Comparison of ENCODE assay signal across 10 cellular contexts in the genomic region with DNA sequence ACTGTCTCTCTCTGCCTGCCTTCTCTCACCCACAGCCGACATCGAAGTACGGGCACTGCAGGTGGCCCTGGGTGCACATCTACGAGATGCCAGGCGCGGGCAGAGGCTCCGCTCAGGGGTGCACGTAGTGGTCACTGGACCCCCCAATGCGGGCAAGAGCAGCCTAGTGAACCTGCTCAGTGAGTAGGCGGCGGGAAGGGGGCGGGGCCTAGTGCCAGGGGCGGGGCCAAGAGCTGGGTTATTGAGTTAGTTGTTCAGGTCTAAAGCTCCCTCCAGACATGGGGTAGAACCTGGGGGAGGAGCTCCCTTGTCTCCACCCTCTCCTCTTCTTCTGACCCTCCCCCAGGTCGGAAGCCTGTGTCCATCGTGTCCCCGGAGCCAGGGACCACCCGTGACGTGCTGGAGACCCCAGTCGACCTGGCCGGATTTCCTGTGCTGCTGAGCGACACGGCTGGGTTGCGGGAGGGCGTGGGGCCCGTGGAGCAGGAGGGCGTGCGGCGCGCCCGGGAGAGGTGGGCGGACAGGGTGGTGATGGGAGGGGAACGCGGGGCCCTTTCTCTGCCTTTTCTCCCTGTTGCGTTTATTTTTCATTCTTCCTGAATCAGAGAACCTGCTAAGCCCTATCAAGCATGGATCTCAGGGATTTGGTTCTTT. TPM values are rescaled to one million over a fixed set of nuclear protein-coding genes. Genes with fewer than 3 reads are reported as not detected.
DNase-seq lines count a peak whose midpoint lies in the region; ATAC-seq, FAIRE-seq and TF ChIP-seq lines count a peak whose summit lies in the region.
"Had no signal": no experiment of that assay in that cellular context is flagged by ENCODE, and none has a peak within 500 bp of the region (broad histone marks: within the 10 kb centered on the region; RNA-seq: fewer than 3 reads in every experiment).

No MANE protein-coding gene starts in this region.

- TF ChIP-seq CTCF in GM12865 (IDR thresholded peaks at IDR 0.05; ENCODE audit: insufficient read depth, low read depth, low read length, missing control alignments) (no peak), adrenal gland (IDR thresholded peaks at IDR 0.05) (no peak), psoas muscle (IDR thresholded peaks at IDR 0.05) (no peak), CD14-positive monocyte (IDR thresholded peaks at IDR 0.05) (no peak)

- in situ Hi-C loops in SK-MEL-5 (cut with HindIII; ENCODE audit: low pct_unique_long_range_greater_than_20kb, low sequenced_read_pairs) = no loop called here

- H3K9me3 Mint-ChIP-seq in CD14-positive monocyte = no peaks in the 10 kb centered on the region

- peaks cover 28% of the 10 kb centered on the region for H3K4me1 Mint-ChIP-seq in CD14-positive monocyte

- peaks cover 19% of the 10 kb centered on the region in 2 donors for H3K4me1 ChIP-seq in adrenal gland (replicated peaks in 1 of 2)
- H3K4me1 ChIP-seq in psoas muscle = peaks cover 19% of the 10 kb centered on the region

- peaks cover 0 to 1% (median 0%) of the 10 kb centered on the region in 3 donors for H3K27me3 Mint-ChIP-seq in CD14-positive monocyte (ENCODE audit: low read depth in 3 of 3)

- H3K36me3 ChIP-seq in adrenal gland (replicated peaks in 1 of 2) (no peaks in the 10 kb centered on the region), psoas muscle (ENCODE audit: insufficient read depth in 1 of 2, low read depth in 1 of 2) (peaks cover 0 to 28% of the 10 kb centered on the region in 2 donors)

- ATAC-seq in psoas muscle (no peak), HG03095 (IDR thresholded peaks at IDR 0.05; ENCODE audit: unreplicated experiment) (no peak)

- H3K4me3 Mint-ChIP-seq in CD14-positive monocyte = no peak overlapping the region

- peaks cover 9 to 17% of the 10 kb centered on the region in 2 donors for H3K36me3 Mint-ChIP-seq in CD14-positive monocyte

- DNase-seq in GM12865 (ENCODE audit: low read depth) (peak; percentile 50), SK-MEL-5 (ENCODE audit: low read depth, low spot score) (peak; percentile 22), adrenal gland (peak in 4 of 7 donors; percentile 35 to 60 (median 38)), psoas muscle (no peak), CD14-positive monocyte (ENCODE audit: low spot score) (no peak), urothelium cell line (ENCODE audit: low spot score) (no peak), NCI-H128 (lab: John Stamatoyannopoulos, UW; ENCODE audit: unreplicated experiment) (no peak)
- DNase-seq: NCI-H2081 treated with DMSO at 0.1 percent for 48 hours had no signal

- no peak for FAIRE-seq in urothelium cell line (lab: Jason Lieb, UNC)

- no peak for TF ChIP-seq POLR2A in adrenal gland (IDR thresholded peaks at IDR 0.05)

- 88 to 92% (median 91%) methylated on average over 24 to 34 of the region's 34 CpGs for WGBS in adrenal gland, 4 donors
- 89 to 93% (median 89%) methylated on average over 33 to 34 of the region's 34 CpGs for WGBS in psoas muscle, 3 donors

- H3K9me3 ChIP-seq in adrenal gland (replicated peaks in 1 of 3) = no peaks in the 10 kb centered on the region
- H3K9me3 ChIP-seq in psoas muscle = no peaks in the 10 kb centered on the region

- H3K27ac Mint-ChIP-seq in CD14-positive monocyte = no peak overlapping the region

- no peak overlapping the region for H3K27ac ChIP-seq in adrenal gland
- H3K27ac ChIP-seq in psoas muscle = no peak overlapping the region
- H3K27ac ChIP-seq: parathyroid adenoma had no signal

- no peak overlapping the region for H3K4me3 ChIP-seq in GM12865 (ENCODE audit: low read depth, low read length)
- H3K4me3 ChIP-seq in adrenal gland = no peak overlapping the region
- H3K4me3 ChIP-seq in psoas muscle = peak overlapping the region; percentile 11

- no peaks in the 10 kb centered on the region for H3K27me3 ChIP-seq in adrenal gland
- H3K27me3 ChIP-seq in psoas muscle (ENCODE audit: insufficient read depth in 3 of 3, low read length in 2 of 3) = no peaks in the 10 kb centered on the region

- intact Hi-C loops in adrenal gland (cut with DNase I) = no loop called here
- intact Hi-C loops in psoas muscle (cut with DNase I) = no loop called here
- intact Hi-C loops in CD14-positive monocyte (cut with micrococcal nuclease) = loop anchor here in 1 of 2 donors (5.0 kb wide), 1 partner anchor 37 kb away; a partner anchor contains a TSS

RNA-seq across cellular contexts. Expression of a gene that starts 1.9 kb away (rescaled TPM):
- 13.3 and 16.3 TPM in 2 replicates for total RNA-seq in SK-MEL-5 (2014; rRNA removed; shearing (Covaris generic))
- polyA plus RNA-seq in SK-MEL-5 (2015; cell fraction: cytosol; rRNA removed) = 26.5 and 31.2 TPM in 2 replicates
- polyA plus RNA-seq in SK-MEL-5 (2015; cell fraction: nucleus; rRNA removed) = 71.7 and 108 TPM in 2 replicates
- total RNA-seq in adrenal gland = 10 to 100 TPM; 18.9 to 50.4 (median 27.9) TPM
- polyA plus RNA-seq in adrenal gland = 10 to 100 TPM in 2 of 3 donors, 1 to 10 TPM in 1; 5.5 to 36.8 (median 19.0) TPM
- total RNA-seq in psoas muscle = 10 to 100 TPM in 3 of 4 donors, 1 to 10 TPM in 1; 9.6 to 11.0 (median 10.5) TPM
- 10 to 100 TPM in 1 of 3 donors, 1 to 10 TPM in 2; 6.2 to 16.5 (median 8.8) TPM for polyA plus RNA-seq in psoas muscle
- polyA plus RNA-seq in CD14-positive monocyte = 1 to 10 TPM; 1.0 to 1.7 TPM

RNA-seq across cellular contexts. Expression of a gene that starts 4.6 kb away (rescaled TPM):
- total RNA-seq in SK-MEL-5 (2014; rRNA removed; shearing (Covaris generic)) = 0.98 and 1.3 TPM in 2 replicates
- 5.1 and 5.2 TPM in 2 replicates for polyA plus RNA-seq in SK-MEL-5 (2015; cell fraction: cytosol; rRNA removed)
- polyA plus RNA-seq in SK-MEL-5 (2015; cell fraction: nucleus; rRNA removed) = 13.4 and 33.4 TPM in 2 replicates
- 10 to 100 TPM; 18.4 to 78.0 (median 27.9) TPM for total RNA-seq in adrenal gland
- 10 to 100 TPM in 2 of 3 donors, 1 to 10 TPM in 1; 4.4 to 70.7 (median 33.0) TPM for polyA plus RNA-seq in adrenal gland
- 10 to 100 TPM; 11.8 to 14.3 (median 12.9) TPM for total RNA-seq in psoas muscle
- polyA plus RNA-seq in psoas muscle = 10 to 100 TPM in 1 of 3 donors, 1 to 10 TPM in 2; 1.5 to 13.0 (median 4.3) TPM
- under 1 TPM in 1 of 2 donors, not detected in 1; 0.11 TPM for polyA plus RNA-seq in CD14-positive monocyte

RNA-seq across cellular contexts. Expression of a gene that starts 29.9 kb away (rescaled TPM):
- total RNA-seq in SK-MEL-5 (2014; rRNA removed; shearing (Covaris generic)) = 14.0 and 14.1 TPM in 2 replicates
- 19.8 and 20.5 TPM in 2 replicates for polyA plus RNA-seq in SK-MEL-5 (2015; cell fraction: cytosol; rRNA removed)
- 13.1 and 29.2 TPM in 2 replicates for polyA plus RNA-seq in SK-MEL-5 (2015; cell fraction: nucleus; rRNA removed)
- total RNA-seq in adrenal gland = 10 to 100 TPM in 7 of 8 donors, 1 to 10 TPM in 1; 6.8 to 54.9 (median 38.7) TPM
- polyA plus RNA-seq in adrenal gland = 10 to 100 TPM; 40.3 to 71.4 (median 50.4) TPM
- 10 to 100 TPM; 21.5 to 35.4 (median 27.9) TPM for total RNA-seq in psoas muscle
- 10 to 100 TPM; 47.2 to 90.4 (median 75.0) TPM for polyA plus RNA-seq in psoas muscle
- 10 to 100 TPM; 22.5 to 23.8 TPM for polyA plus RNA-seq in CD14-positive monocyte

RNA-seq across cellular contexts. Expression of a gene that starts 33.5 kb away (rescaled TPM):
- 48.4 and 77.4 TPM in 2 replicates for total RNA-seq in SK-MEL-5 (2014; rRNA removed; shearing (Covaris generic))
- 193 and 326 TPM in 2 replicates for polyA plus RNA-seq in SK-MEL-5 (2015; cell fraction: cytosol; rRNA removed)
- 38.5 and 101 TPM in 2 replicates for polyA plus RNA-seq in SK-MEL-5 (2015; cell fraction: nucleus; rRNA removed)
- 100 to 1,000 TPM; 126 to 358 (median 170) TPM for total RNA-seq in adrenal gland
- polyA plus RNA-seq in adrenal gland = 100 to 1,000 TPM; 101 to 144 (median 121) TPM
- 100 to 1,000 TPM; 105 to 217 (median 139) TPM for total RNA-seq in psoas muscle
- polyA plus RNA-seq in psoas muscle = 100 to 1,000 TPM; 330 to 558 (median 365) TPM
- 100 to 1,000 TPM; 155 to 208 TPM for polyA plus RNA-seq in CD14-positive monocyte

RNA-seq across cellular contexts. Expression of a gene that starts 36.0 kb away (rescaled TPM):
- total RNA-seq in SK-MEL-5 (2014; rRNA removed; shearing (Covaris generic)) = 2.5 and 3.4 TPM in 2 replicates
- 6.2 and 8.6 TPM in 2 replicates for polyA plus RNA-seq in SK-MEL-5 (2015; cell fraction: cytosol; rRNA removed)
- polyA plus RNA-seq in SK-MEL-5 (2015; cell fraction: nucleus; rRNA removed) = 1.0 and 2.3 TPM in 2 replicates
- 10 to 100 TPM; 24.7 to 60.0 (median 42.1) TPM for total RNA-seq in adrenal gland
- 10 to 100 TPM in 2 of 3 donors, 1 to 10 TPM in 1; 2.3 to 33.1 (median 32.0) TPM for polyA plus RNA-seq in adrenal gland
- 10 to 100 TPM in 1 of 4 donors, 1 to 10 TPM in 3; 6.1 to 17.9 (median 7.6) TPM for total RNA-seq in psoas muscle
- polyA plus RNA-seq in psoas muscle = 10 to 100 TPM; 12.3 to 26.8 (median 15.0) TPM
- polyA plus RNA-seq in CD14-positive monocyte = 10 to 100 TPM; 12.5 to 14.9 TPM

Comparison
In these comparisons a context has a peak if more than half of its experiments do, and no peak if none do; other contexts are left out.
1. DNase-seq: peak in GM12865 (single experiment), SK-MEL-5 (single experiment) and adrenal gland (4 of 7); none in psoas muscle (0 of 2), CD14-positive monocyte (single experiment), urothelium cell line (single experiment) and NCI-H128 (single experiment).